ENCODE assay signal across 2 cellular contexts in the genomic region with DNA sequence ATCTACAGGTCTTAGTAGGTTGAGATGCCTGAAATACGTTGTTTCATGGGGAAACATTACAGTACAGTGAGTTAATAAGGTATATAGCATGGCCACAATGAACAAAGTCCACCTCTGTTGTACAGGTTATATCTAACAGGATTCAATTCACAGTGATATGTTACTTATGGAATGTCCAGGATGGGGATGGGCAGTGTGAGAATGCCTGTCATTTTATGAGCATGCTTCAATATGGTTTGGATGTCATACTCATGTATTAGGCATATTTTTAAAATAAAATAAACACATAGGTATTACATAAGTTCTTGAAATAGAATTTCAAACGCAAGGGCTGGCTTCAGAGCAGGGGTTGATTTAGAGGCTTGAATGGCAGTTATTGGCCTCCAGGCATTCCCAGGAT.
TF ChIP-seq lines count a peak whose summit lies in the region.

No MANE protein-coding gene starts in this region.

TF ChIP-seq in SK-N-SH treated with all-trans-retinoic acid at 6 μM for 48 hours, 23 proteins besides CTCF, POLR2A, EP300 and RAD21 (continued from another document):
- TF ChIP-seq PATZ1 (CRISPR knock-in tag; IDR thresholded peaks at IDR 0.05; ENCODE audit: borderline replicate concordance) (no peak), TCF4 (CRISPR knock-in tag; IDR thresholded peaks at IDR 0.05; ENCODE audit: borderline replicate concordance) (no peak), CSRNP3 (CRISPR knock-in tag; IDR thresholded peaks at IDR 0.05) (no peak), ISL1 (CRISPR knock-in tag; IDR thresholded peaks at IDR 0.05) (no peak)

TF ChIP-seq in SK-N-SH, 30 proteins besides CTCF, POLR2A, EP300 and RAD21 (continued from another document):
- TF ChIP-seq, protein P1, sequence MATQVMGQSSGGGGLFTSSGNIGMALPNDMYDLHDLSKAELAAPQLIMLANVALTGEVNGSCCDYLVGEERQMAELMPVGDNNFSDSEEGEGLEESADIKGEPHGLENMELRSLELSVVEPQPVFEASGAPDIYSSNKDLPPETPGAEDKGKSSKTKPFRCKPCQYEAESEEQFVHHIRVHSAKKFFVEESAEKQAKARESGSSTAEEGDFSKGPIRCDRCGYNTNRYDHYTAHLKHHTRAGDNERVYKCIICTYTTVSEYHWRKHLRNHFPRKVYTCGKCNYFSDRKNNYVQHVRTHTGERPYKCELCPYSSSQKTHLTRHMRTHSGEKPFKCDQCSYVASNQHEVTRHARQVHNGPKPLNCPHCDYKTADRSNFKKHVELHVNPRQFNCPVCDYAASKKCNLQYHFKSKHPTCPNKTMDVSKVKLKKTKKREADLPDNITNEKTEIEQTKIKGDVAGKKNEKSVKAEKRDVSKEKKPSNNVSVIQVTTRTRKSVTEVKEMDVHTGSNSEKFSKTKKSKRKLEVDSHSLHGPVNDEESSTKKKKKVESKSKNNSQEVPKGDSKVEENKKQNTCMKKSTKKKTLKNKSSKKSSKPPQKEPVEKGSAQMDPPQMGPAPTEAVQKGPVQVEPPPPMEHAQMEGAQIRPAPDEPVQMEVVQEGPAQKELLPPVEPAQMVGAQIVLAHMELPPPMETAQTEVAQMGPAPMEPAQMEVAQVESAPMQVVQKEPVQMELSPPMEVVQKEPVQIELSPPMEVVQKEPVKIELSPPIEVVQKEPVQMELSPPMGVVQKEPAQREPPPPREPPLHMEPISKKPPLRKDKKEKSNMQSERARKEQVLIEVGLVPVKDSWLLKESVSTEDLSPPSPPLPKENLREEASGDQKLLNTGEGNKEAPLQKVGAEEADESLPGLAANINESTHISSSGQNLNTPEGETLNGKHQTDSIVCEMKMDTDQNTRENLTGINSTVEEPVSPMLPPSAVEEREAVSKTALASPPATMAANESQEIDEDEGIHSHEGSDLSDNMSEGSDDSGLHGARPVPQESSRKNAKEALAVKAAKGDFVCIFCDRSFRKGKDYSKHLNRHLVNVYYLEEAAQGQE (IDR thresholded peaks at IDR 0.05; ENCODE audit: low read depth, low read length), result no peak
- no peak for TF ChIP-seq FOXM1 (IDR thresholded peaks at IDR 0.05; ENCODE audit: low read depth)
- no peak for TF ChIP-seq NFIC (IDR thresholded peaks at IDR 0.05; ENCODE audit: borderline replicate concordance)
- no peak for TF ChIP-seq EZH2phosphoT487 (IDR thresholded peaks at IDR 0.05; ENCODE audit: borderline replicate concordance, low read depth)
- no peak for TF ChIP-seq RFX5 (IDR thresholded peaks at IDR 0.05; ENCODE audit: low read length)
- no peak for TF ChIP-seq FOXJ3 (CRISPR knock-in tag; IDR thresholded peaks at IDR 0.05)
- TF ChIP-seq PBX3 (IDR thresholded peaks at IDR 0.05), result no peak
- no peak for TF ChIP-seq POLR2AphosphoS5 (IDR thresholded peaks at IDR 0.05; ENCODE audit: low read depth, low read length)
- no peak for TF ChIP-seq JUND (IDR thresholded peaks at IDR 0.05)
- no peak for TF ChIP-seq RXRA (IDR thresholded peaks at IDR 0.05; ENCODE audit: borderline replicate concordance, low read depth)
- no peak for TF ChIP-seq TEAD4 (IDR thresholded peaks at IDR 0.05; ENCODE audit: borderline replicate concordance, insufficient read depth)
- no peak for TF ChIP-seq GATA2 (CRISPR knock-in tag; IDR thresholded peaks at IDR 0.05)
